Comparison of ENCODE assay signal across 9 cellular contexts in genomic region chr7:128909605-128910568, GRCh38. TPM values are rescaled to one million over a fixed set of nuclear protein-coding genes. Genes with fewer than 3 reads are reported as not detected.
DNase-seq lines count a peak whose midpoint lies in the region; ATAC-seq and TF ChIP-seq lines count a peak whose summit lies in the region.
"Had no signal": no experiment of that assay in that cellular context is flagged by ENCODE, and none has a peak within 500 bp of the region (broad histone marks: within the 10 kb centered on the region; RNA-seq: fewer than 3 reads in every experiment).

No MANE protein-coding gene starts in this region.

- intact Hi-C loops in posterior vena cava (cut with DNase I) = loop anchor here (5.0 to 10.0 kb wide), 2 partner anchors 185 to 187 kb away; no protein-coding TSS in a partner anchor
- intact Hi-C loops in mucosa of descending colon (cut with DNase I, micrococcal nuclease) = loop anchor here in 1 of 2 donors (10.0 kb wide), 1 partner anchor 185 kb away; no protein-coding TSS in a partner anchor

- TF ChIP-seq CTCF in gastroesophageal sphincter (IDR thresholded peaks at IDR 0.05) = no peak
- no peak for TF ChIP-seq CTCF in WERI-Rb-1 (IDR thresholded peaks at IDR 0.05; ENCODE audit: low read depth, low read length)
- TF ChIP-seq CTCF in mucosa of descending colon (IDR thresholded peaks at IDR 0.05) = no peak

- peak; percentile 76 for DNase-seq in DMS 273 (lab: John Stamatoyannopoulos, UW; ENCODE audit: unreplicated experiment)
- peak; percentile 83 to 86 for DNase-seq in SJCRH30
- peak; percentile 80 for DNase-seq in posterior vena cava (ENCODE audit: low spot score)
- no peak for DNase-seq in NCI-H1694 (lab: John Stamatoyannopoulos, UW)
- no peak for DNase-seq in CD1c-positive myeloid dendritic cell (ENCODE audit: extremely low spot score)
- DNase-seq in WERI-Rb-1 = no peak
- DNase-seq in mucosa of descending colon = no peak

- H3K4me3 ChIP-seq in SJCRH30 (peak overlapping the region; percentile 64), gastroesophageal sphincter (peak overlapping the region in 1 of 2 donors; percentile 40), WERI-Rb-1 (ENCODE audit: low read depth, low read length) (no peak overlapping the region), mucosa of descending colon (no peak overlapping the region)

- no peak for TF ChIP-seq EP300 in gastroesophageal sphincter (IDR thresholded peaks at IDR 0.05)

- H3K36me3 ChIP-seq in SJCRH30 = no peaks in the 10 kb centered on the region
- H3K36me3 ChIP-seq in gastroesophageal sphincter = no peaks in the 10 kb centered on the region
- H3K36me3 ChIP-seq in WERI-Rb-1 = no peaks in the 10 kb centered on the region
- no peaks in the 10 kb centered on the region for H3K36me3 ChIP-seq in mucosa of descending colon (ENCODE audit: low read depth)

- ATAC-seq in gastroesophageal sphincter = peak; percentile 26
- ATAC-seq in mucosa of descending colon = no peak

- 7 to 10% methylated on average over 12 to 15 of the region's 42 CpGs for WGBS in gastroesophageal sphincter (ENCODE audit: low coverage in 1 of 2), 2 donors

- no peak overlapping the region for H3K27ac ChIP-seq in SJCRH30
- H3K27ac ChIP-seq in gastroesophageal sphincter = no peak overlapping the region
- no peak overlapping the region for H3K27ac ChIP-seq in WERI-Rb-1

- TF ChIP-seq POLR2A in gastroesophageal sphincter (IDR thresholded peaks at IDR 0.05) = no peak

- H3K9me3 ChIP-seq in SJCRH30 (replicated peaks) (no peaks in the 10 kb centered on the region; the same call in 1 of the 2 replicates), gastroesophageal sphincter (no peaks in the 10 kb centered on the region), WERI-Rb-1 (ENCODE audit: severe bottlenecking) (no peaks in the 10 kb centered on the region), mucosa of descending colon (no peaks in the 10 kb centered on the region)

- peaks cover 10% of the 10 kb centered on the region; the same call in 1 of the 2 replicates for H3K27me3 ChIP-seq in SJCRH30
- H3K27me3 ChIP-seq in gastroesophageal sphincter = peaks cover 72% of the 10 kb centered on the region
- no peaks in the 10 kb centered on the region for H3K27me3 ChIP-seq in WERI-Rb-1 (ENCODE audit: insufficient read depth, low read depth, severe bottlenecking)

- H3K4me1 ChIP-seq in SJCRH30 (peaks cover 5% of the 10 kb centered on the region; the same call in 1 of the 2 replicates), gastroesophageal sphincter (peaks cover 0 to 19% (median 9%) of the 10 kb centered on the region in 3 donors), mucosa of descending colon (ENCODE audit: low read depth) (peaks cover 7% of the 10 kb centered on the region)

RNA-seq across cellular contexts. Expression of gene KCP, which starts 0.6 kb away (rescaled TPM):
- total RNA-seq in SJCRH30 (2014; rRNA removed; shearing (Covaris generic)) = 0.20 and 0.38 TPM in 2 replicates
- total RNA-seq in gastroesophageal sphincter (under 1 TPM in 2 of 4 donors, not detected in 2; 0.31 to 0.67 TPM), posterior vena cava (1 to 10 TPM in 1 of 2 donors, under 1 TPM in 1; 0.95 to 1.3 TPM), mucosa of descending colon (1 to 10 TPM in 2 of 3 donors, under 1 TPM in 1; 0.47 to 1.7 (median 1.4) TPM)
- total RNA-seq: activated T-helper 2 cell treated with anti-CD3 and anti-CD28 coated beads, Interferon-gamma antibody, Interleukin-2, Interleukin-4, amounts not matched to agents 10 μg/mL and 5 μg/mL and 100 μg/mL, durations not matched to agents 14 hours and 24 hours and 36 hours had no signal

RNA-seq across cellular contexts. Expression of gene IRF5, which starts 27.8 kb away (rescaled TPM):
- total RNA-seq in SJCRH30 (2014; rRNA removed; shearing (Covaris generic)) = 0.08 and 0.16 TPM in 2 replicates
- 10 to 100 TPM in 1 of 4 donors, 1 to 10 TPM in 3; 6.6 to 10.1 (median 8.2) TPM for total RNA-seq in gastroesophageal sphincter
- 10 to 100 TPM in 1 of 2 donors, 1 to 10 TPM in 1; 5.8 to 10.3 TPM for total RNA-seq in posterior vena cava
- 10 to 100 TPM in 1 of 3 donors, 1 to 10 TPM in 2; 6.9 to 10.1 (median 9.0) TPM for total RNA-seq in mucosa of descending colon

RNA-seq across cellular contexts. Expression of gene ATP6V1F, which starts 47.2 kb away (rescaled TPM):
- 95.8 and 115 TPM in 2 replicates for total RNA-seq in SJCRH30 (2014; rRNA removed; shearing (Covaris generic))
- total RNA-seq in gastroesophageal sphincter (100 to 1,000 TPM in 1 of 4 donors, 10 to 100 TPM in 3; 67.7 to 101 (median 84.5) TPM), posterior vena cava (100 to 1,000 TPM; 106 to 115 TPM), mucosa of descending colon (10 to 100 TPM; 55.6 to 85.5 (median 82.4) TPM)

Comparison
In these comparisons a context has a peak if more than half of its experiments do, and no peak if none do; other contexts are left out.
1. DNase-seq: peak in DMS 273 (single experiment), SJCRH30 (2 of 2) and posterior vena cava (single experiment); none in NCI-H1694 (single experiment), CD1c-positive myeloid dendritic cell (single experiment), WERI-Rb-1 (single experiment) and mucosa of descending colon (0 of 3).